In genomic region chr10:32954080-32954479, GRCh38 we compare ENCODE assay signal across 1 cellular context.
TF ChIP-seq lines count a peak whose summit lies in the region.

No MANE protein-coding gene starts in this region.

TF ChIP-seq in GM12878, 131 proteins besides CTCF, POLR2A, EP300 and RAD21 (continued from another document):
- TF ChIP-seq CUX1 (IDR thresholded peaks at IDR 0.05; ENCODE audit: insufficient replicate concordance, low read depth, low read length) (no peak), RFX5 (IDR thresholded peaks at IDR 0.05; ENCODE audit: low read depth, low read length) (no peak), E4F1 (IDR thresholded peaks at IDR 0.05; ENCODE audit: borderline replicate concordance, partially characterized antibody) (no peak)
